Comparison of ENCODE assay signal across 10 cellular contexts in genomic region chr13:80716610-80717081, GRCh38.
A peak's percentile ranks its signal among the peaks of the same experiment; 100 is the strongest.
DNase-seq lines count a peak whose midpoint lies in the region; ATAC-seq, FAIRE-seq and TF ChIP-seq lines count a peak whose summit lies in the region.
"Had no signal": no experiment of that assay in that cellular context is flagged by ENCODE, and none has a peak within 500 bp of the region (broad histone marks: within the 10 kb centered on the region; RNA-seq: fewer than 3 reads in every experiment).

No MANE protein-coding gene starts in this region.

- H2AFZ ChIP-seq in GM23338 (no peak overlapping the region), neural progenitor cell (replicated peaks) (no peak overlapping the region), trophoblast cell (ENCODE audit: insufficient read depth, low read length, poor library complexity) (no peak overlapping the region)

- H3K27ac ChIP-seq in GM23338 (ENCODE audit: low read depth) (no peak overlapping the region), neural progenitor cell (no peak overlapping the region), trophoblast cell (ENCODE audit: low read depth, low read length) (no peak overlapping the region)

- no CpG with 5 or more reads among the region's 5 CpGs for WGBS in trophoblast cell (ENCODE audit: extremely low coverage, insufficient coverage, insufficient read length)

- H3K79me1 ChIP-seq in trophoblast cell (ENCODE audit: low read length) = no peaks in the 10 kb centered on the region

- peaks cover 18% of the 10 kb centered on the region for H3K4me1 ChIP-seq in GM23338 (ENCODE audit: insufficient read depth)
- peaks cover 22% of the 10 kb centered on the region for H3K4me1 ChIP-seq in neural progenitor cell
- no peaks in the 10 kb centered on the region for H3K4me1 ChIP-seq in trophoblast cell (ENCODE audit: control insufficient read depth in 1 of 2, insufficient read depth in 2 of 2, low read length in 2 of 2)

- H3K4ac ChIP-seq in trophoblast cell (ENCODE audit: low read depth, low read length) = no peak overlapping the region

- H2BK120ac ChIP-seq in trophoblast cell (ENCODE audit: insufficient read depth, low read length, poor library complexity) = no peak overlapping the region

- H3K9me3 ChIP-seq in neural progenitor cell (ENCODE audit: low read depth) (no peaks in the 10 kb centered on the region), trophoblast cell (ENCODE audit: insufficient read depth, low read depth, low read length) (peaks cover 3% of the 10 kb centered on the region)

- H4K8ac ChIP-seq in trophoblast cell (ENCODE audit: low read depth, low read length) = no peak overlapping the region

- H3K14ac ChIP-seq in trophoblast cell (ENCODE audit: low read length) = no peak overlapping the region

- no peak overlapping the region for H3K4me3 Mint-ChIP-seq in GM23338
- peak overlapping the region; percentile 41 for H3K4me3 Mint-ChIP-seq in dendritic cell treated with granulocyte-macrophage colony-stimulating factor and Interleukin-4, amounts not matched to agents 40 ng/mL and 50 ng/mL, for 4 days
- H3K4me3 Mint-ChIP-seq in neural progenitor cell = no peak overlapping the region
- no peak overlapping the region for H3K4me3 Mint-ChIP-seq in activated naive CD4-positive, alpha-beta T cell treated with anti-CD3 and anti-CD28 coated beads, Interleukin-2, amount 10 ng/mL, durations not matched to agents 7 days and 5 days
- H3K4me3 Mint-ChIP-seq: activated naive CD8-positive, alpha-beta T cell had no signal

- no peak for FAIRE-seq in frontal cortex (lab: Jason Lieb, UNC)

- H4K12ac ChIP-seq in trophoblast cell (ENCODE audit: low read depth, low read length) = no peak overlapping the region

- H3K18ac ChIP-seq in trophoblast cell (ENCODE audit: low read length) = no peak overlapping the region

- H3K79me2 ChIP-seq in GM23338 (replicated peaks; ENCODE audit: insufficient read depth) = no peaks in the 10 kb centered on the region
- H3K79me2 ChIP-seq in neural progenitor cell (ENCODE audit: low read depth) = no peaks in the 10 kb centered on the region
- H3K79me2 ChIP-seq in trophoblast cell (ENCODE audit: control insufficient read depth, insufficient read depth, low read length, poor library complexity) = no peaks in the 10 kb centered on the region

- intact Hi-C loops in dendritic cell treated with granulocyte-macrophage colony-stimulating factor and Interleukin-4, amounts not matched to agents 40 ng/mL and 50 ng/mL, for 4 days (cut with micrococcal nuclease) = no loop called here

- CTCF ChIA-PET in activated naive CD4-positive, alpha-beta T cell treated with anti-CD3 and anti-CD28 coated beads, Interleukin-2, amount 10 ng/mL, durations not matched to agents 7 days and 5 days (lab: Charles Lee) = no interaction called here

- H3K9me3 Mint-ChIP-seq in GM23338 (peaks cover 10% of the 10 kb centered on the region; the same call in 2 of the 3 replicates), neural progenitor cell (peaks cover 18% of the 10 kb centered on the region)
- H3K9me3 Mint-ChIP-seq in dendritic cell treated with granulocyte-macrophage colony-stimulating factor and Interleukin-4, amounts not matched to agents 40 ng/mL and 50 ng/mL, for 4 days = peaks cover 16% of the 10 kb centered on the region
- H3K9me3 Mint-ChIP-seq in activated naive CD4-positive, alpha-beta T cell treated with anti-CD3 and anti-CD28 coated beads, Interleukin-2, amount 10 ng/mL, durations not matched to agents 7 days and 5 days = no peaks in the 10 kb centered on the region

- no peak overlapping the region for H3K4me3 ChIP-seq in GM23338
- no peak overlapping the region for H3K4me3 ChIP-seq in neural progenitor cell
- no peak overlapping the region for H3K4me3 ChIP-seq in trophoblast cell (ENCODE audit: low read depth, low read length)

- H3K4me2 ChIP-seq in GM23338 = peak overlapping the region; percentile 19
- no peak overlapping the region for H3K4me2 ChIP-seq in neural progenitor cell
- no peak overlapping the region for H3K4me2 ChIP-seq in trophoblast cell (ENCODE audit: low read length)

- no peaks in the 10 kb centered on the region for H3K36me3 ChIP-seq in GM23338 (ENCODE audit: insufficient read depth)
- H3K36me3 ChIP-seq in neural progenitor cell = no peaks in the 10 kb centered on the region
- no peaks in the 10 kb centered on the region for H3K36me3 ChIP-seq in trophoblast cell (ENCODE audit: control insufficient read depth in 1 of 2, insufficient read depth in 2 of 2, low read length in 2 of 2)

- H4K91ac ChIP-seq in trophoblast cell (ENCODE audit: low read depth, low read length) = no peak overlapping the region

- H3K27me3 ChIP-seq in GM23338 (ENCODE audit: insufficient read depth) = no peaks in the 10 kb centered on the region
- H3K27me3 ChIP-seq in neural progenitor cell = no peaks in the 10 kb centered on the region
- H3K27me3 ChIP-seq in trophoblast cell (ENCODE audit: insufficient read depth, low read length) = no peaks in the 10 kb centered on the region

- DNase-seq in GM23338 (ENCODE audit: low spot score) (peak; percentile 64), NCI-H345 (lab: John Stamatoyannopoulos, UW) (peak; percentile 60), neural progenitor cell (ENCODE audit: low spot score) (no peak), frontal cortex (ENCODE audit: low spot score in 2 of 2) (no peak), trophoblast cell (no peak)
- no peak for DNase-seq in stimulated activated naive CD8-positive, alpha-beta T cell treated with anti-CD3 and anti-CD28 coated beads, Interleukin-15, Interleukin-2, amounts not matched to agents 100 U/mL and 50 U/mL, for 24 hours
- no peak for DNase-seq in activated naive CD4-positive, alpha-beta T cell treated with anti-CD3 and anti-CD28 coated beads, Interleukin-2, amount 10 ng/mL, durations not matched to agents 7 days and 5 days
- DNase-seq: T-helper 9 cell had no signal

- H3K23ac ChIP-seq in trophoblast cell (ENCODE audit: low read length) = no peak overlapping the region

- H3K36me3 Mint-ChIP-seq in GM23338 (ENCODE audit: low read depth) (peaks cover 8% of the 10 kb centered on the region; the same call in 2 of the 3 replicates), neural progenitor cell (peaks cover 4% of the 10 kb centered on the region)
- no peaks in the 10 kb centered on the region for H3K36me3 Mint-ChIP-seq in dendritic cell treated with granulocyte-macrophage colony-stimulating factor and Interleukin-4, amounts not matched to agents 40 ng/mL and 50 ng/mL, for 4 days (ENCODE audit: low read depth)
- H3K36me3 Mint-ChIP-seq in activated naive CD4-positive, alpha-beta T cell treated with anti-CD3 and anti-CD28 coated beads, Interleukin-2, amount 10 ng/mL, durations not matched to agents 7 days and 5 days = no peaks in the 10 kb centered on the region
- H3K36me3 Mint-ChIP-seq: activated naive CD8-positive, alpha-beta T cell had no signal

- H3K27ac Mint-ChIP-seq in GM23338 (peak overlapping the region; percentile 39; the same call in 1 of the 2 replicates), neural progenitor cell (peak overlapping the region; percentile 89)
- H3K27ac Mint-ChIP-seq in dendritic cell treated with granulocyte-macrophage colony-stimulating factor and Interleukin-4, amounts not matched to agents 40 ng/mL and 50 ng/mL, for 4 days = no peak overlapping the region
- no peak overlapping the region for H3K27ac Mint-ChIP-seq in activated naive CD4-positive, alpha-beta T cell treated with anti-CD3 and anti-CD28 coated beads, Interleukin-2, amount 10 ng/mL, durations not matched to agents 7 days and 5 days
- H3K27ac Mint-ChIP-seq: activated naive CD8-positive, alpha-beta T cell had no signal

- H3K4me1 Mint-ChIP-seq in GM23338 (peaks cover 19% of the 10 kb centered on the region), neural progenitor cell (peaks cover 21% of the 10 kb centered on the region)
- H3K4me1 Mint-ChIP-seq in dendritic cell treated with granulocyte-macrophage colony-stimulating factor and Interleukin-4, amounts not matched to agents 40 ng/mL and 50 ng/mL, for 4 days (ENCODE audit: low read depth) = peaks cover 6% of the 10 kb centered on the region
- no peaks in the 10 kb centered on the region for H3K4me1 Mint-ChIP-seq in activated naive CD4-positive, alpha-beta T cell treated with anti-CD3 and anti-CD28 coated beads, Interleukin-2, amount 10 ng/mL, durations not matched to agents 7 days and 5 days

- H3F3A ChIP-seq in GM23338 (replicated peaks; ENCODE audit: low read depth) = no peaks in the 10 kb centered on the region
- no peaks in the 10 kb centered on the region for H3F3A ChIP-seq in neural progenitor cell (ENCODE audit: low read depth)

- no peak overlapping the region for H2BK12ac ChIP-seq in trophoblast cell (ENCODE audit: low read length)

- TF ChIP-seq CTCF in GM23338 (conservative IDR thresholded peaks at IDR 0.05; ENCODE audit: low read depth in 2 of 2) = no peak
- TF ChIP-seq CTCF in neural progenitor cell (IDR thresholded peaks at IDR 0.05) = no peak

- peaks cover 4% of the 10 kb centered on the region for H3K9me2 ChIP-seq in GM23338 (ENCODE audit: insufficient read depth)

- H3K27me3 Mint-ChIP-seq in GM23338 (ENCODE audit: insufficient read depth, low read depth, poor library complexity) (no peaks in the 10 kb centered on the region), neural progenitor cell (ENCODE audit: insufficient read depth, low read depth) (no peaks in the 10 kb centered on the region)
- no peaks in the 10 kb centered on the region for H3K27me3 Mint-ChIP-seq in dendritic cell treated with granulocyte-macrophage colony-stimulating factor and Interleukin-4, amounts not matched to agents 40 ng/mL and 50 ng/mL, for 4 days
- H3K27me3 Mint-ChIP-seq in activated naive CD4-positive, alpha-beta T cell treated with anti-CD3 and anti-CD28 coated beads, Interleukin-2, amount 10 ng/mL, durations not matched to agents 7 days and 5 days = no peaks in the 10 kb centered on the region
- H3K27me3 Mint-ChIP-seq: activated naive CD8-positive, alpha-beta T cell had no signal

- H3K9ac ChIP-seq in neural progenitor cell (no peak overlapping the region), trophoblast cell (ENCODE audit: low read length) (no peak overlapping the region)

- H4K20me1 ChIP-seq in GM23338 (replicated peaks; ENCODE audit: insufficient read depth) = no peaks in the 10 kb centered on the region
- H4K20me1 ChIP-seq in neural progenitor cell (ENCODE audit: low read depth) = no peaks in the 10 kb centered on the region

- no peak overlapping the region for H2BK5ac ChIP-seq in trophoblast cell (ENCODE audit: low read depth, low read length, poor library complexity)

- no peak overlapping the region for H2AK5ac ChIP-seq in trophoblast cell (ENCODE audit: low read length)

- peak; percentile 56 for ATAC-seq in GM23338
- no peak for ATAC-seq in stimulated activated naive CD8-positive, alpha-beta T cell treated with anti-CD3 and anti-CD28 coated beads, Interleukin-15, Interleukin-2, amounts not matched to agents 100 U/mL and 50 U/mL, for 24 hours

TF ChIP-seq in GM23338, 12 proteins besides CTCF, POLR2A, EP300 and RAD21 (continues in another document):
- 0 out of 2 replicates have a peak, but pooled peaks have one; percentile 37 for TF ChIP-seq NANOG (IDR thresholded peaks at IDR 0.05; ENCODE audit: borderline replicate concordance)

Comparison
In these comparisons a context has a peak if more than half of its experiments do, and no peak if none do; other contexts are left out.
1. DNase-seq: peak in GM23338 (single experiment) and NCI-H345 (single experiment); none in neural progenitor cell (single experiment), frontal cortex (0 of 2), trophoblast cell (0 of 2), stimulated activated naive CD8-positive, alpha-beta T cell treated with anti-CD3 and anti-CD28 coated beads, Interleukin-15, Interleukin-2, amounts not matched to agents 100 U/mL and 50 U/mL, for 24 hours (single experiment) and activated naive CD4-positive, alpha-beta T cell treated with anti-CD3 and anti-CD28 coated beads, Interleukin-2, amount 10 ng/mL, durations not matched to agents 7 days and 5 days (single experiment).
2. H3K27ac Mint-ChIP-seq: peak in GM23338 (single experiment) and neural progenitor cell (single experiment); none in dendritic cell treated with granulocyte-macrophage colony-stimulating factor and Interleukin-4, amounts not matched to agents 40 ng/mL and 50 ng/mL, for 4 days (single experiment) and activated naive CD4-positive, alpha-beta T cell treated with anti-CD3 and anti-CD28 coated beads, Interleukin-2, amount 10 ng/mL, durations not matched to agents 7 days and 5 days (single experiment).